In the genomic region with DNA sequence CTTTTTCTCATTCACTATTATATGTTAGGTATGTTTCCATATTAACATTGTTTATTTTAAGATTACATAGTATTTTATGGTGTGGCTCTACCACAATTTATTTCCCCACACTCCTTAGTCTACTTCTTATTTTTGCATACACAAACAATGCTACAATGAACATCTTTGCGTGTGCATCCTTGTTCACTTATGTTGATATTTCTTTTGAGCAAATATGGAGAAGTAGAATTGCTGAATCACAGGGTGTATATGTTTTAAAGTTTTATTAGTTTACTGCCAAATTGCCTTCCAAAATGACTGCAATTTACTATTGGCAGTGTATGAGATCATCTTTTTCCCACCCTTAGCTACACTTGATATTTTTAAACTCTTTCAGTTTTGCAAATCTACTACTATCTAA, we compare ENCODE assay signal across 22 cellular contexts. TPM values are rescaled to one million over a fixed set of nuclear protein-coding genes. Genes with fewer than 3 reads are reported as not detected.
DNase-seq lines count a peak whose midpoint lies in the region; ATAC-seq, FAIRE-seq and TF ChIP-seq lines count a peak whose summit lies in the region.
"Had no signal": no experiment of that assay in that cellular context is flagged by ENCODE, and none has a peak within 500 bp of the region (broad histone marks: within the 10 kb centered on the region; RNA-seq: fewer than 3 reads in every experiment).

No MANE protein-coding gene starts in this region.

- no peak overlapping the region for H2AFZ ChIP-seq in Karpas-422 (ENCODE audit: low read length)

- H3K36me3 ChIP-seq in Karpas-422 (ENCODE audit: insufficient read depth, low read length) = no peaks in the 10 kb centered on the region
- no peaks in the 10 kb centered on the region for H3K36me3 ChIP-seq in colonic mucosa
- H3K36me3 ChIP-seq in pancreas = no peaks in the 10 kb centered on the region
- H3K36me3 ChIP-seq: BE2C, HAP-1 had no signal

- TF ChIP-seq CTCF in colonic mucosa (IDR thresholded peaks at IDR 0.05) (no peak), pancreas (IDR thresholded peaks at IDR 0.05) (no peak)

- H3K4me3 Mint-ChIP-seq in stimulated activated naive CD8-positive, alpha-beta T cell treated with anti-CD3 and anti-CD28 coated beads, Interleukin-15, amount 100 ng/mL, for 72 hours = no peak overlapping the region
- H3K4me3 Mint-ChIP-seq: CD14-positive monocyte; CD8-positive, alpha-beta T cell had no signal

- no peaks in the 10 kb centered on the region for H3K9me2 ChIP-seq in Karpas-422 (replicated peaks; ENCODE audit: insufficient read depth, low read length)

- intact Hi-C loops in colonic mucosa (cut with DNase I) = no loop called here
- intact Hi-C loops in pancreas (cut with DNase I) = no loop called here

- H3K9ac ChIP-seq in Karpas-422 (ENCODE audit: low read length) = no peak overlapping the region
- H3K9ac ChIP-seq in colonic mucosa (ENCODE audit: low read depth in 2 of 2, low read length in 2 of 2) = no peak overlapping the region

- H3K4me1 Mint-ChIP-seq in stimulated activated naive CD8-positive, alpha-beta T cell treated with anti-CD3 and anti-CD28 coated beads, Interleukin-15, amount 100 ng/mL, for 72 hours = no peaks in the 10 kb centered on the region

- no peaks in the 10 kb centered on the region for H3K27me3 ChIP-seq in Karpas-422 (ENCODE audit: low read length)
- no peaks in the 10 kb centered on the region for H3K27me3 ChIP-seq in colonic mucosa
- H3K27me3 ChIP-seq in pancreas = no peaks in the 10 kb centered on the region
- H3K27me3 ChIP-seq: BE2C had no signal

- H3K27ac ChIP-seq in Karpas-422 (ENCODE audit: low read length) (no peak overlapping the region), colonic mucosa (peak overlapping the region; percentile 50), pancreas (no peak overlapping the region)

- WGBS in pancreas, 2 donors = 92 to 95% methylated on average over 1 of the region's 1 CpG

- H3K79me2 ChIP-seq in Karpas-422 (ENCODE audit: low read length) = no peaks in the 10 kb centered on the region

- H3K4me2 ChIP-seq in Karpas-422 (ENCODE audit: low read depth, low read length, poor library complexity, severe bottlenecking) = no peak overlapping the region

- no peak for ATAC-seq in pancreas
- ATAC-seq in stimulated activated naive CD8-positive, alpha-beta T cell treated with anti-CD3 and anti-CD28 coated beads, Interleukin-15, amount 100 ng/mL, for 72 hours = no peak
- ATAC-seq: CD8-positive, alpha-beta T cell; HepG2 had no signal

- H3K4me1 ChIP-seq in Karpas-422 (ENCODE audit: low read length) = no peaks in the 10 kb centered on the region; the same call in 1 of the 2 replicates
- H3K4me1 ChIP-seq in colonic mucosa = no peaks in the 10 kb centered on the region
- no peaks in the 10 kb centered on the region for H3K4me1 ChIP-seq in pancreas
- H3K4me1 ChIP-seq: BE2C, HAP-1 had no signal

- H4K20me1 ChIP-seq in Karpas-422 (ENCODE audit: insufficient read depth, low read depth, low read length) = no peaks in the 10 kb centered on the region

- H3K27ac Mint-ChIP-seq in stimulated activated naive CD8-positive, alpha-beta T cell treated with anti-CD3 and anti-CD28 coated beads, Interleukin-15, amount 100 ng/mL, for 72 hours = no peak overlapping the region
- H3K27ac Mint-ChIP-seq: CD8-positive, alpha-beta T cell had no signal

- peaks cover 4 to 26% of the 10 kb centered on the region in 2 donors for H3K9me3 Mint-ChIP-seq in stimulated activated naive CD8-positive, alpha-beta T cell treated with anti-CD3 and anti-CD28 coated beads, Interleukin-15, amount 100 ng/mL, for 72 hours
- H3K9me3 Mint-ChIP-seq: CD8-positive, alpha-beta T cell had no signal

- peak; percentile 53 for FAIRE-seq in pancreas (lab: Jason Lieb, UNC)
- FAIRE-seq: A204.1, D721Med, GM12892, GM19239, H1, HepG2, HTR-8/SVneo had no signal

- DNase-seq in Karpas-422 = peak; percentile 27
- peak; percentile 59 for DNase-seq in NCI-H526 treated with DMSO at 0.1 percent for 48 hours (lab: John Stamatoyannopoulos, UW)
- DNase-seq in colonic mucosa = no peak
- DNase-seq in pancreas = no peak
- no peak for DNase-seq in central memory CD4-positive, alpha-beta T cell
- DNase-seq in stimulated activated naive CD4-positive, alpha-beta T cell (lab: John Stamatoyannopoulos, UW) = no peak
- DNase-seq in stimulated activated naive CD8-positive, alpha-beta T cell treated with anti-CD3 and anti-CD28 coated beads, Interleukin-15, amount 100 ng/mL, for 72 hours = no peak
- DNase-seq: BE2C; CD8-positive, alpha-beta T cell; COR-L47; DMS153; DND-41; GDM1 had no signal

- H3K27me3 Mint-ChIP-seq in stimulated activated naive CD8-positive, alpha-beta T cell treated with anti-CD3 and anti-CD28 coated beads, Interleukin-15, amount 100 ng/mL, for 72 hours = peaks cover 10% of the 10 kb centered on the region

- H3K4me3 ChIP-seq in Karpas-422 (ENCODE audit: low read length) (no peak overlapping the region), colonic mucosa (no peak overlapping the region), pancreas (no peak overlapping the region)
- H3K4me3 ChIP-seq: HAP-1 had no signal

- H3K9me3 ChIP-seq in Karpas-422 (ENCODE audit: low read length) (no peaks in the 10 kb centered on the region), colonic mucosa (no peaks in the 10 kb centered on the region), pancreas (no peaks in the 10 kb centered on the region)
- H3K9me3 ChIP-seq: BE2C, HAP-1 had no signal

RNA-seq across cellular contexts. Expression of a gene that starts 38.7 kb away (rescaled TPM):
- total RNA-seq in Karpas-422 (2014; rRNA removed; shearing (Covaris generic); ENCODE audit: low replicate concordance) = 55.3 and 98.1 TPM in 2 replicates
- total RNA-seq in colonic mucosa (100 to 1,000 TPM; 111 to 120 TPM), pancreas (10 to 100 TPM; 15.9 to 43.7 (median 20.2) TPM)
- polyA plus RNA-seq in pancreas = 10 to 100 TPM; 12.0 to 17.0 TPM

Comparison
In these comparisons a context has a peak if more than half of its experiments do, and no peak if none do; other contexts are left out.
1. DNase-seq: peak in Karpas-422 (single experiment) and NCI-H526 treated with DMSO at 0.1 percent for 48 hours (single experiment); none in colonic mucosa (single experiment), pancreas (0 of 6), central memory CD4-positive, alpha-beta T cell (single experiment), stimulated activated naive CD4-positive, alpha-beta T cell (0 of 6) and stimulated activated naive CD8-positive, alpha-beta T cell treated with anti-CD3 and anti-CD28 coated beads, Interleukin-15, amount 100 ng/mL, for 72 hours (0 of 2).